Comparison of ENCODE assay signal across 8 cellular contexts in the genomic region with DNA sequence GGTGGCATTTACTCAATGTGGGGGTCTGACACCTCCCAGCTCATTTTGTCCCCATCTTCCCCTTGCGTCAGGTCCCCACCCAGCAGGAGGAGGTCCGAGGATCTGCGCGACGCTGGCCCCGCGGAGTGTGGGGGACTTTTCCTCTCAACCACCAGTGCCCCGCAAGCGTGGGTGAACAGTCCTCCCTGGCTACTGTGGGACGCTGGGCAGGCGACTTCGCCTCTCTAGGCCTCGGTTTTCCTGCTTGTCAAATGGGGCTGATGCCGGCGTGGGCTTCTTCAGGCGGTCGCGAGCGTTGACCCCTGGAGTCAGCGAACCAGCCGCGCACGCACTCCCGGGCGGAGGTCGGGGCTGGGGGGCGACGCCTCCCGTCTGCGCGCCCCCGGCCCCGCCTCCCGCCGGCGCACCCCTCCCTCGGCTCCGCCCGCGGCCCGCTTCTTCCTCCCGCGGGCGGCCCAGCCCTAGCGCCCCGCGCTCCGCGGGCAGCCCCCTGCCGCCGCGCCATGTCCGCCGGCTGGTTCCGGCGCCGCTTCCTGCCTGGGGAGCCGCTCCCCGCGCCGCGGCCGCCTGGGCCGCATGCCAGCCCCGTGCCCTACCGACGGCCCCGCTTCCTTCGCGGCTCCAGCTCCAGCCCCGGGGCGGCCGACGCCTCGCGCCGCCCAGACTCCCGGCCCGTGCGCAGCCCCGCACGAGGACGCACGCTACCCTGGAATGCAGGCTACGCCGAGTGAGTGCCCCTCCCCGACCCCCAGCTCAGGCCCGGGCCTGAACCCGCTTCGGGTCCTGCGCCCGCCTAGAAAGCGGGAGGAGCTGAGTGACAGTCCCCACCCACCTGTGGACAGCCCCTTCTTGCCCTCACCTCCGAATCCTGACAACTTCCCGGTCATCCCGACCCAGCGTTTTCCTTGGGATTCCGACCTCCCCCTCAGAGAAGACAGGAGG. TPM values are rescaled to one million over a fixed set of nuclear protein-coding genes. Genes with fewer than 3 reads are reported as not detected.
DNase-seq lines count a peak whose midpoint lies in the region; TF ChIP-seq lines count a peak whose summit lies in the region.

A gene with protein sequence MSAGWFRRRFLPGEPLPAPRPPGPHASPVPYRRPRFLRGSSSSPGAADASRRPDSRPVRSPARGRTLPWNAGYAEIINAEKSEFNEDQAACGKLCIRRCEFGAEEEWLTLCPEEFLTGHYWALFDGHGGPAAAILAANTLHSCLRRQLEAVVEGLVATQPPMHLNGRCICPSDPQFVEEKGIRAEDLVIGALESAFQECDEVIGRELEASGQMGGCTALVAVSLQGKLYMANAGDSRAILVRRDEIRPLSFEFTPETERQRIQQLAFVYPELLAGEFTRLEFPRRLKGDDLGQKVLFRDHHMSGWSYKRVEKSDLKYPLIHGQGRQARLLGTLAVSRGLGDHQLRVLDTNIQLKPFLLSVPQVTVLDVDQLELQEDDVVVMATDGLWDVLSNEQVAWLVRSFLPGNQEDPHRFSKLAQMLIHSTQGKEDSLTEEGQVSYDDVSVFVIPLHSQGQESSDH (plus strand): TSS at position 438 of the 942 bp plus-strand sequence. CDS start 66 bp downstream, at position 504.

- peaks cover 5% of the 10 kb centered on the region for H3K4me1 Mint-ChIP-seq in nephron

- H3K27ac Mint-ChIP-seq in nephron: peak within 1 kb of the TSS in 2 of 3 experiments; percentile 30 to 44

- H3K9me3 Mint-ChIP-seq in nephron: no peaks in the 10 kb centered on the region

- peaks cover 12% of the 10 kb centered on the region for H3K36me3 Mint-ChIP-seq in nephron (ENCODE audit: low read depth)

- DNase-seq in NCI-H2227 (lab: John Stamatoyannopoulos, UW; ENCODE audit: unreplicated experiment): peak; percentile 46
- no peak for DNase-seq in NCI-H2227 treated with DMSO at 0.1 percent for 48 hours (lab: John Stamatoyannopoulos, UW)
- DNase-seq in NCI-H69 (lab: John Stamatoyannopoulos, UW): peak; percentile 63
- peak; percentile 65 for DNase-seq in activated effector memory CD4-positive, alpha-beta T cell treated with Interleukin-2 at 50 U/mL for 16 hours
- DNase-seq in fibroblast of pulmonary artery (ENCODE audit: low read depth): peak; percentile 43
- peak in 1 of 2 donors; percentile 88 for DNase-seq in vagina (ENCODE audit: extremely low spot score in 2 of 2)
- no peak for DNase-seq in NCI-H526 treated with DMSO at 0.1 percent for 48 hours (lab: John Stamatoyannopoulos, UW)

- peak within 1 kb of the TSS; percentile 91 for H3K27ac ChIP-seq in vagina

- peaks cover 0 to 12% of the 10 kb centered on the region in 2 donors for H3K36me3 ChIP-seq in vagina

- TF ChIP-seq CTCF in fibroblast of pulmonary artery (IDR thresholded peaks at IDR 0.05; ENCODE audit: low read length, missing control alignments): no peak
- no peak for TF ChIP-seq CTCF in nephron (IDR thresholded peaks at IDR 0.05; ENCODE audit: unreplicated experiment in 3 of 3)
- TF ChIP-seq CTCF in vagina (IDR thresholded peaks at IDR 0.05): no peak

- H3K27me3 Mint-ChIP-seq in nephron (ENCODE audit: low read depth): peaks cover 5% of the 10 kb centered on the region

- H3K9me3 ChIP-seq in vagina: no peaks in the 10 kb centered on the region

- H3K4me3 Mint-ChIP-seq in nephron: peak within 1 kb of the TSS; percentile 80 to 83 (median 83)

- no peaks in the 10 kb centered on the region for H3K27me3 ChIP-seq in vagina

- intact Hi-C loops in vagina (cut with DNase I): no loop called here

- H3K4me1 ChIP-seq in vagina: peaks cover 36% of the 10 kb centered on the region

- TF ChIP-seq POLR2A in vagina (IDR thresholded peaks at IDR 0.05): peak in 1 of 2 donors; percentile 11

- H3K4me3 ChIP-seq in fibroblast of pulmonary artery (replicated peaks; ENCODE audit: low read depth, low read length) (peak within 1 kb of the TSS; percentile 56), vagina (peak within 1 kb of the TSS; percentile 62 to 70)

RNA-seq across cellular contexts. Expression of the gene that starts here (rescaled TPM):
- 25.0 TPM for total RNA-seq in vagina

Comparison
In these comparisons a context has a peak if more than half of its experiments do, and no peak if none do; other contexts are left out.
1. DNase-seq: peak in NCI-H2227 (single experiment), NCI-H69 (single experiment), activated effector memory CD4-positive, alpha-beta T cell treated with Interleukin-2 at 50 U/mL for 16 hours (single experiment) and fibroblast of pulmonary artery (single experiment); none in NCI-H2227 treated with DMSO at 0.1 percent for 48 hours (single experiment) and NCI-H526 treated with DMSO at 0.1 percent for 48 hours (single experiment).